Comparison of ENCODE assay signal across 1 cellular context in the genomic region with DNA sequence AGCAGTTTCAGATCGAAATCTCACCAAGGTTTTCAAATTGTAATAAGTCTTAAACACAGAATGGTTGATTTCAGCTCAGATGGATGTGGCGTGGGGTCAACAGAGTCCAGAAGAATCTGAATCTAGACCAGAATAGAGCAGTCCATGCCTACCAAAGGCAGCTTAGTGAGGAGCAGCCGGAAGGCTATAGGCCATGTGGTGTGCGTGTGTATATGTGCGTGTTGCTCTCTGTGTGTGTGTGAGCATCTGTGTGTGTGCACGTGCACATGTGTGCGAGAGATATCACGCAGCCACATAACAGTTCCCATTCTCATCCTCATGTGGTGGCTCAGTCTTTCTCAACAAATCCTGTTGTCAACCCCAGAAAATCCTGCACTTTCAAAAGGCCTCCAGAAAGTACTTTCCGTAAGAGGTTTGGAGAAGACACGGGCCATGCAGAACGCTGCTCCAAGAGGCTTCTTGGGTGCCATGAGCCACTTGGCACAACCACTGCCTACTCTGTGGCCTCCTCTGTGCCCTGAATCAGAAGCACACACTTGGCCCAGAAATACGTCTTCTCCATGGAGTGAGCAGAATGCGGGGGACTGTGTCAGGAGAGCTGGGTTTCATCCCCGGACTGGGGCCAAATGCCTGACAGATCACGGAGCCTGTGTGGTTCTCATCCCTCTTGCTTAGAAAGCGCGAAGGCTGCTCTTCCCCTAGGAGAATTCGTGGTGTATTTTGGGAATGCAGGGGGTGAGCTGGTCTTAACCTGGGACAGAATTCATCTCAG.
TF ChIP-seq lines count a peak whose summit lies in the region.

No MANE protein-coding gene starts in this region.

TF ChIP-seq in H1, 55 proteins besides CTCF, POLR2A, EP300 and RAD21:
- TF ChIP-seq ASH2L (IDR thresholded peaks at IDR 0.05; ENCODE audit: low read length) (no peak), CREB1 (IDR thresholded peaks at IDR 0.05) (no peak), CHD2 (IDR thresholded peaks at IDR 0.05; ENCODE audit: low read length) (no peak)
